17 cellular contexts compared by ENCODE assay signal in genomic region chr11:78110830-78111229, GRCh38. TPM values are rescaled to one million over a fixed set of nuclear protein-coding genes. Genes with fewer than 3 reads are reported as not detected.
DNase-seq lines count a peak whose midpoint lies in the region; ATAC-seq and TF ChIP-seq lines count a peak whose summit lies in the region.
"Had no signal": no experiment of that assay in that cellular context is flagged by ENCODE, and none has a peak within 500 bp of the region (broad histone marks: within the 10 kb centered on the region; RNA-seq: fewer than 3 reads in every experiment).

No MANE protein-coding gene starts in this region.

- H3K4me3 ChIP-seq in IMR-90 (ENCODE audit: insufficient read depth, low read depth, low read length) (no peak overlapping the region), choroid plexus epithelial cell (ENCODE audit: low read depth, low read length) (no peak overlapping the region)
- H3K4me3 ChIP-seq: K562 had no signal

- H3K36me3 ChIP-seq in IMR-90 (ENCODE audit: control insufficient read depth, insufficient read depth, low read length) = peaks cover 8% of the 10 kb centered on the region

- POLR2A ChIA-PET in IMR-90 (lab: Charles Lee; ENCODE audit: unreplicated experiment) = no interaction called here

- H3K4me1 ChIP-seq in IMR-90 (ENCODE audit: control insufficient read depth, insufficient read depth, low read length) (peaks cover 2% of the 10 kb centered on the region; the same call in 1 of the 2 replicates), foreskin keratinocyte (no peaks in the 10 kb centered on the region)

- no peak overlapping the region for H3K56ac ChIP-seq in IMR-90 (ENCODE audit: extremely low read depth, insufficient read depth, low read length)

- intact Hi-C loops in IMR-90 (cut with micrococcal nuclease) = no loop called here

- H2BK120ac ChIP-seq in IMR-90 (ENCODE audit: low read depth, low read length) = no peak overlapping the region

- TF ChIP-seq CTCF in IMR-90 (conservative IDR thresholded peaks at IDR 0.05; ENCODE audit: low read depth, low read length) (no peak), choroid plexus epithelial cell (conservative IDR thresholded peaks at IDR 0.05; ENCODE audit: low read depth, low read length) (no peak), foreskin keratinocyte (conservative IDR thresholded peaks at IDR 0.05) (no peak), GM20000 (IDR thresholded peaks at IDR 0.05; ENCODE audit: extremely low read depth, missing control alignments) (no peak)

- H3K79me1 ChIP-seq in IMR-90 (ENCODE audit: low read depth in 1 of 2, low read length in 2 of 2) = no peaks in the 10 kb centered on the region; a peak in 1 of 4 replicates

- H3K27ac ChIP-seq in IMR-90 (ENCODE audit: insufficient read depth, low read length) (no peak overlapping the region; the same call in 1 of the 2 replicates), foreskin keratinocyte (no peak overlapping the region)

- BruUV-seq in IMR-90 (replicated peaks; lab: Mats Ljungman, UMichigan) = no TSS peak

- no peak overlapping the region for H2BK15ac ChIP-seq in IMR-90 (ENCODE audit: low read depth, low read length)

- CTCF ChIA-PET in IMR-90 (lab: Yijun Ruan, JAX) = interaction anchor here (0.6 kb wide), 1 partner anchor 30 kb away, joined by 6 read pairs; no protein-coding TSS in a partner anchor

- no peak for TF ChIP-seq POLR2A in IMR-90 (IDR thresholded peaks at IDR 0.05; ENCODE audit: low read depth, low read length)

- H3K14ac ChIP-seq in IMR-90 (replicated peaks; ENCODE audit: low read depth, low read length) = no peak overlapping the region; the same call in 1 of the 2 replicates

- peak overlapping the region; percentile 29; the same call in 1 of the 2 replicates for H3K4me2 ChIP-seq in IMR-90 (ENCODE audit: low read depth, low read length)

- H4K8ac ChIP-seq in IMR-90 (ENCODE audit: low read depth in 2 of 2, low read length in 2 of 2) = no peak overlapping the region

- DNase-seq in EL = peak; percentile 20
- DNase-seq in IMR-90 = peak; percentile 85
- DNase-seq in choroid plexus epithelial cell (ENCODE audit: low read depth) = peak; percentile 7
- peak; percentile 2 to 29 for DNase-seq in foreskin keratinocyte
- no peak for DNase-seq in stimulated activated CD4-positive, alpha-beta T cell treated with anti-CD3 and anti-CD28 coated beads, Interleukin-4, amount 100 ng/mL, for 24 hours
- no peak for DNase-seq in GM20000 (ENCODE audit: low spot score)
- DNase-seq: Calu3; CD4-positive, CD25-positive, alpha-beta regulatory T cell; DMS79; GF-D8; NCI-H1092; NCI-H1694; NCI-H345; Right ventricle myocardium superior had no signal

- H2BK20ac ChIP-seq in IMR-90 (ENCODE audit: low read depth, low read length) = no peak overlapping the region

- no peak overlapping the region for H3K4ac ChIP-seq in IMR-90 (ENCODE audit: low read depth, low read length)

- H3K9me1 ChIP-seq in IMR-90 (ENCODE audit: insufficient read depth, low read length) = peaks cover 4% of the 10 kb centered on the region; the same call in 1 of the 2 replicates

- WGBS in IMR-90 (ENCODE audit: extremely low coverage in 2 of 2, insufficient read length in 1 of 2), 2 experiments = no CpG with 5 or more reads among the region's 2 CpGs

- no peak overlapping the region for H3K9ac ChIP-seq in IMR-90 (ENCODE audit: low read depth, low read length)

- ATAC-seq in IMR-90 (ENCODE audit: low read depth) = peak; percentile 84
- peak; percentile 45 for ATAC-seq in foreskin keratinocyte
- ATAC-seq in SK-N-SH treated with all-trans-retinoic acid at 6 μM for 48 hours = no peak
- ATAC-seq: K562, Panc1 had no signal

- H3K27me3 ChIP-seq in IMR-90 (ENCODE audit: control insufficient read depth, insufficient read depth, low read length) (no peaks in the 10 kb centered on the region), foreskin keratinocyte (no peaks in the 10 kb centered on the region)

- H3K23ac ChIP-seq in IMR-90 (ENCODE audit: low read depth, low read length) = no peak overlapping the region

- peak overlapping the region; percentile 72 for H2BK5ac ChIP-seq in IMR-90 (ENCODE audit: low read depth, low read length, poor library complexity, severe bottlenecking)

- no peak overlapping the region for H4K5ac ChIP-seq in IMR-90 (ENCODE audit: low read depth, low read length)

- in situ Hi-C loops in IMR-90 (cut with MboI; ENCODE audit: low sequenced_read_pairs) = no loop called here

- no peak overlapping the region for H2AFZ ChIP-seq in IMR-90 (replicated peaks; ENCODE audit: low read length, poor library complexity)

- 0 out of 2 replicates have a peak, but pooled peaks cover 2% of the 10 kb centered on the region for H4K20me1 ChIP-seq in IMR-90 (ENCODE audit: insufficient read depth, low read length)

- H3K9me3 ChIP-seq in IMR-90 (ENCODE audit: control insufficient read depth, insufficient read depth, low read length) = no peaks in the 10 kb centered on the region

- no peak overlapping the region for H2AK9ac ChIP-seq in IMR-90 (replicated peaks; ENCODE audit: low read depth, low read length, poor library complexity)

- dilution Hi-C loops in IMR-90 (cut with HindIII; ENCODE audit: low sequenced_read_pairs, unreplicated experiment) = no loop called here

- no peak overlapping the region for H3K18ac ChIP-seq in IMR-90 (ENCODE audit: low read depth, low read length)

- no peak overlapping the region for H2AK5ac ChIP-seq in IMR-90 (ENCODE audit: low read depth, low read length)

- H4K91ac ChIP-seq in IMR-90 (ENCODE audit: insufficient read depth, low read depth, low read length) = no peak overlapping the region

- TF ChIP-seq RAD21 in IMR-90 (IDR thresholded peaks at IDR 0.05; ENCODE audit: low read length) = no peak

TF ChIP-seq in IMR-90, 13 proteins besides CTCF, POLR2A, EP300 and RAD21 (continues in another document):
- TF ChIP-seq RCOR1 (IDR thresholded peaks at IDR 0.05; ENCODE audit: insufficient replicate concordance, low read length) = no peak
- TF ChIP-seq, protein P1, sequence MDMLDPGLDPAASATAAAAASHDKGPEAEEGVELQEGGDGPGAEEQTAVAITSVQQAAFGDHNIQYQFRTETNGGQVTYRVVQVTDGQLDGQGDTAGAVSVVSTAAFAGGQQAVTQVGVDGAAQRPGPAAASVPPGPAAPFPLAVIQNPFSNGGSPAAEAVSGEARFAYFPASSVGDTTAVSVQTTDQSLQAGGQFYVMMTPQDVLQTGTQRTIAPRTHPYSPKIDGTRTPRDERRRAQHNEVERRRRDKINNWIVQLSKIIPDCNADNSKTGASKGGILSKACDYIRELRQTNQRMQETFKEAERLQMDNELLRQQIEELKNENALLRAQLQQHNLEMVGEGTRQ (IDR thresholded peaks at IDR 0.05; ENCODE audit: low read depth, low read length) = no peak
- TF ChIP-seq ELK1 (IDR thresholded peaks at IDR 0.05; ENCODE audit: borderline replicate concordance, low read depth, low read length) = no peak
- TF ChIP-seq BHLHE40 (IDR thresholded peaks at IDR 0.05; ENCODE audit: low read depth, low read length) = no peak

TF ChIP-seq in SK-N-SH treated with all-trans-retinoic acid at 6 μM for 48 hours, 23 proteins besides CTCF, POLR2A, EP300 and RAD21:
- TF ChIP-seq SNAI2 (CRISPR knock-in tag; IDR thresholded peaks at IDR 0.05) = no peak
- no peak for TF ChIP-seq PATZ1 (CRISPR knock-in tag; IDR thresholded peaks at IDR 0.05; ENCODE audit: borderline replicate concordance)
- TF ChIP-seq GLIS3 (CRISPR knock-in tag; IDR thresholded peaks at IDR 0.05) = no peak
- no peak for TF ChIP-seq ARNTL (CRISPR knock-in tag; IDR thresholded peaks at IDR 0.05; ENCODE audit: borderline replicate concordance, low read depth)
- no peak for TF ChIP-seq ZNF70 (CRISPR knock-in tag; IDR thresholded peaks at IDR 0.05)

RNA-seq across cellular contexts. Expression of gene ALG8, which starts 28.6 kb away (rescaled TPM):
- total RNA-seq in IMR-90 (2012; rRNA removed) = 27.8 and 53.0 TPM in 2 replicates
- 28.2 and 31.8 TPM in 2 replicates for polyA plus RNA-seq in IMR-90 (2012; rRNA removed)
- polyA plus RNA-seq in IMR-90 (2012; cell fraction: cytosol; rRNA removed) = 14.0 and 21.5 TPM in 2 replicates
- polyA plus RNA-seq in IMR-90 (2012; cell fraction: nucleus; rRNA removed; ENCODE audit: low replicate concordance) = 10.9 and 36.2 TPM in 2 replicates
- total RNA-seq in foreskin keratinocyte = 46.6 and 46.8 TPM in 2 replicates
- 41.8 and 45.1 TPM in 2 replicates for polyA plus RNA-seq in foreskin keratinocyte

RNA-seq across cellular contexts. Expression of gene NDUFC2, which starts 31.2 kb away (rescaled TPM):
- 143 and 146 TPM in 2 replicates for total RNA-seq in IMR-90 (2012; rRNA removed)
- polyA plus RNA-seq in IMR-90 (2012; rRNA removed) = 327 and 340 TPM in 2 replicates
- 318 and 528 TPM in 2 replicates for polyA plus RNA-seq in IMR-90 (2012; cell fraction: cytosol; rRNA removed)
- polyA plus RNA-seq in IMR-90 (2012; cell fraction: nucleus; rRNA removed; ENCODE audit: low replicate concordance) = 62.6 and 69.0 TPM in 2 replicates
- total RNA-seq in foreskin keratinocyte = 232 TPM in 2 replicates
- 308 and 316 TPM in 2 replicates for polyA plus RNA-seq in foreskin keratinocyte

RNA-seq across cellular contexts. Expression of gene THRSP, which starts 47.2 kb away (rescaled TPM):
- total RNA-seq in IMR-90 (2012; rRNA removed) (not detected in 2 replicates), foreskin keratinocyte (not detected in 2 replicates)
- polyA plus RNA-seq in IMR-90 (2012; rRNA removed) (not detected in 2 replicates), foreskin keratinocyte (not detected in 2 replicates)
- polyA plus RNA-seq in IMR-90 (2012; cell fraction: cytosol; rRNA removed) = 0.08 TPM in 1 of 2 replicates, not detected in the other
- 0.07 and 0.13 TPM in 2 replicates for polyA plus RNA-seq in IMR-90 (2012; cell fraction: nucleus; rRNA removed; ENCODE audit: low replicate concordance)
- total RNA-seq: Calu3; CD4-positive, CD25-positive, alpha-beta regulatory T cell had no signal

Comparison
In these comparisons a context has a peak if more than half of its experiments do, and no peak if none do; other contexts are left out.
1. DNase-seq: peak in EL (single experiment), IMR-90 (single experiment), choroid plexus epithelial cell (single experiment) and foreskin keratinocyte (2 of 2); none in stimulated activated CD4-positive, alpha-beta T cell treated with anti-CD3 and anti-CD28 coated beads, Interleukin-4, amount 100 ng/mL, for 24 hours (single experiment) and GM20000 (single experiment).